In genomic region chr22:37234736-37235711, GRCh38 we compare ENCODE assay signal across 11 cellular contexts. TPM values are rescaled to one million over a fixed set of nuclear protein-coding genes. Genes with fewer than 3 reads are reported as not detected.
DNase-seq lines count a peak whose midpoint lies in the region; ATAC-seq and TF ChIP-seq lines count a peak whose summit lies in the region.
"Had no signal": no experiment of that assay in that cellular context is flagged by ENCODE, and none has a peak within 500 bp of the region (broad histone marks: within the 10 kb centered on the region; RNA-seq: fewer than 3 reads in every experiment).

No MANE protein-coding gene starts in this region.

- peak overlapping the region in 1 of 2 donors; percentile 16 for H3K4me3 ChIP-seq in CD4-positive, alpha-beta memory T cell (ENCODE audit: low read length in 2 of 2)
- H3K4me3 ChIP-seq in HCT116 (replicated peaks in 1 of 2; ENCODE audit: low read depth in 1 of 2, low read length in 2 of 2), result no peak overlapping the region
- H3K4me3 ChIP-seq in stomach, result no peak overlapping the region
- H3K4me3 ChIP-seq: left ventricle myocardium inferior, ovary had no signal

- peaks cover 0 to 2% (median 0%) of the 10 kb centered on the region in 8 donors for H3K9me3 Mint-ChIP-seq in CD4-positive, alpha-beta memory T cell
- H3K9me3 Mint-ChIP-seq in naive thymus-derived CD8-positive, alpha-beta T cell, result no peaks in the 10 kb centered on the region

- TF ChIP-seq RAD21 in HCT116 (IDR thresholded peaks at IDR 0.05; ENCODE audit: low read depth), result no peak

- RAD21 ChIA-PET in HCT116 (lab: Charles Lee; ENCODE audit: low non-redundant PET in 1 of 2, low total read pairs in 2 of 2, uncharacterized antibody in 2 of 2, unreplicated experiment in 2 of 2), result no interaction called here

- H3K79me2 ChIP-seq in HCT116 (ENCODE audit: insufficient read depth, low read length), result no peaks in the 10 kb centered on the region

- POLR2A ChIA-PET in CD4-positive, alpha-beta memory T cell (lab: Charles Lee; ENCODE audit: partially characterized antibody), result interaction anchor here (1.0 to 18.6 kb wide), 5 partner anchors 7 to 85 kb away, joined by 3 to 646 read pairs (median 101); partner anchors contain the start of genes CYTH4, IL2RB and RAC2
- POLR2A ChIA-PET in HCT116 (lab: Charles Lee), result no interaction called here
- POLR2A ChIA-PET in naive thymus-derived CD8-positive, alpha-beta T cell (lab: Charles Lee), result interaction anchor here (8.0 to 27.3 kb wide), 2 partner anchors 6 to 24 kb away, joined by 392 to 1090 read pairs; partner anchors contain the start of genes RAC2 and SSTR3

- no peak for TF ChIP-seq EP300 in stomach (IDR thresholded peaks at IDR 0.05)

- H3K27me3 ChIP-seq in CD4-positive, alpha-beta memory T cell (ENCODE audit: insufficient read depth, low read length), result no peaks in the 10 kb centered on the region
- H3K27me3 ChIP-seq in HCT116 (ENCODE audit: insufficient read depth, low read length), result no peaks in the 10 kb centered on the region
- peaks cover 0 to 82% (median 0%) of the 10 kb centered on the region in 3 donors for H3K27me3 ChIP-seq in stomach
- H3K27me3 ChIP-seq: ovary had no signal

- 77 to 85% (median 83%) methylated on average over 15 to 16 of the region's 16 CpGs for WGBS in stomach, 5 donors

- no peak overlapping the region for H2AFZ ChIP-seq in HCT116 (ENCODE audit: low read depth, low read length, poor library complexity, severe bottlenecking)

- intact Hi-C loops in CD4-positive, alpha-beta memory T cell (cut with micrococcal nuclease), result no loop called here
- intact Hi-C loops in HCT116 (cut with micrococcal nuclease), result no loop called here
- intact Hi-C loops in stomach (cut with DNase I; ENCODE audit: low total_unique reads), result no loop called here

- peak overlapping the region; percentile 87 to 99 (median 97) for H3K27ac Mint-ChIP-seq in CD4-positive, alpha-beta memory T cell
- peak overlapping the region; percentile 97 to 100 (median 98) for H3K27ac Mint-ChIP-seq in naive thymus-derived CD8-positive, alpha-beta T cell

- H3K9ac ChIP-seq in HCT116 (ENCODE audit: low read length), result 0 out of 2 replicates have a peak overlapping the region, but pooled peaks have one; percentile 3

- no peaks in the 10 kb centered on the region for H3K9me3 ChIP-seq in CD4-positive, alpha-beta memory T cell (ENCODE audit: control insufficient read depth in 1 of 2, low read length in 2 of 2)
- H3K9me3 ChIP-seq in HCT116 (ENCODE audit: control insufficient read depth in 1 of 2, insufficient read depth in 1 of 2, low read depth in 1 of 2, low read length in 2 of 2) (no peaks in the 10 kb centered on the region), stomach (no peaks in the 10 kb centered on the region)
- H3K9me3 ChIP-seq: left ventricle myocardium inferior, ovary had no signal

- TF ChIP-seq CTCF in HCT116 (IDR thresholded peaks at IDR 0.05 in 2 of 3, conservative IDR thresholded peaks at IDR 0.05 in 1 of 3; ENCODE audit: borderline replicate concordance in 1 of 3, insufficient read depth in 1 of 3, low read depth in 2 of 3, low read length in 2 of 3), result no peak
- TF ChIP-seq CTCF in stomach (IDR thresholded peaks at IDR 0.05), result no peak

- no TSS peak for BruUV-seq in HCT116 (replicated peaks; lab: Mats Ljungman, UMichigan)

- H3K36me3 Mint-ChIP-seq in CD4-positive, alpha-beta memory T cell, result peaks cover 60 to 87% of the 10 kb centered on the region in 2 donors
- H3K36me3 Mint-ChIP-seq in naive thymus-derived CD8-positive, alpha-beta T cell, result peaks cover 0 to 81% (median 24%) of the 10 kb centered on the region in 3 donors

- no peak overlapping the region for H3K4me2 ChIP-seq in HCT116 (ENCODE audit: low read length)

- peak overlapping the region; percentile 91 for H3K27ac ChIP-seq in CD4-positive, alpha-beta memory T cell (ENCODE audit: low read depth, low read length)
- H3K27ac ChIP-seq in HCT116 (ENCODE audit: low read depth, low read length) (no peak overlapping the region), stomach (peak overlapping the region in 1 of 5 donors; percentile 7)
- H3K27ac ChIP-seq: left ventricle myocardium inferior, ovary had no signal

- H3K9me2 ChIP-seq in HCT116 (ENCODE audit: insufficient read depth), result no peaks in the 10 kb centered on the region

- H3K4me1 ChIP-seq in CD4-positive, alpha-beta memory T cell (ENCODE audit: insufficient read depth, low read length), result peaks cover 98% of the 10 kb centered on the region
- H3K4me1 ChIP-seq in HCT116 (ENCODE audit: control insufficient read depth in 1 of 2, insufficient read depth in 2 of 2, low read length in 2 of 2) (peaks cover 6 to 15% of the 10 kb centered on the region in 2 experiments; a peak in 3 of 4 replicates), stomach (peaks cover 0 to 79% (median 3%) of the 10 kb centered on the region in 4 donors)
- H3K4me1 ChIP-seq: left ventricle myocardium inferior had no signal

- DNase-seq in CD4-positive, alpha-beta memory T cell, result no peak
- DNase-seq in HCT116 (ENCODE audit: low read depth, low spot score) (no peak), stomach (no peak), NCI-H2196 (lab: John Stamatoyannopoulos, UW; ENCODE audit: unreplicated experiment) (no peak)
- DNase-seq in activated CD8-positive, alpha-beta memory T cell treated with anti-CD3 and anti-CD28 coated beads, Interleukin-2, amount 50 U/mL, for 48 hours, result peak; percentile 54
- no peak for DNase-seq in naive thymus-derived CD8-positive, alpha-beta T cell
- DNase-seq: amniotic stem cell, DMS 273 treated with DMSO at 0.1 percent for 48 hours, left ventricle myocardium inferior had no signal

- ATAC-seq in HCT116 (no peak), GM18519 (IDR thresholded peaks at IDR 0.05; ENCODE audit: low FRiP score, unreplicated experiment) (no peak)
- no peak for ATAC-seq in naive thymus-derived CD8-positive, alpha-beta T cell

- TF ChIP-seq POLR2A in HCT116 (IDR thresholded peaks at IDR 0.05; ENCODE audit: borderline replicate concordance, extremely low read depth, insufficient read depth, insufficient read length) (no peak), stomach (IDR thresholded peaks at IDR 0.05) (no peak)

- H3K27me3 Mint-ChIP-seq in CD4-positive, alpha-beta memory T cell, result no peaks in the 10 kb centered on the region
- H3K27me3 Mint-ChIP-seq in naive thymus-derived CD8-positive, alpha-beta T cell, result no peaks in the 10 kb centered on the region

- no peaks in the 10 kb centered on the region for H4K20me1 ChIP-seq in HCT116 (ENCODE audit: insufficient read depth)

- peak overlapping the region; percentile 64 to 86 (median 78) for H3K4me3 Mint-ChIP-seq in CD4-positive, alpha-beta memory T cell
- H3K4me3 Mint-ChIP-seq in naive thymus-derived CD8-positive, alpha-beta T cell, result peak overlapping the region; percentile 62 to 93 (median 79)

- H3K4me1 Mint-ChIP-seq in CD4-positive, alpha-beta memory T cell, result peaks cover 72 to 100% (median 93%) of the 10 kb centered on the region in 4 donors
- peaks cover 64 to 100% (median 97%) of the 10 kb centered on the region in 4 donors for H3K4me1 Mint-ChIP-seq in naive thymus-derived CD8-positive, alpha-beta T cell

- CTCF ChIA-PET in CD4-positive, alpha-beta memory T cell (lab: Charles Lee; ENCODE audit: partially characterized antibody), result interaction anchor here (1.9 to 7.0 kb wide), 2 partner anchors 26 to 36 kb away, joined by 6 to 72 read pairs; no protein-coding TSS in a partner anchor
- CTCF ChIA-PET in HCT116 (lab: Charles Lee), result interaction anchor here (1.4 kb wide), 1 partner anchor 34 kb away, joined by 3 read pairs; no protein-coding TSS in a partner anchor

- H3K36me3 ChIP-seq in CD4-positive, alpha-beta memory T cell (ENCODE audit: insufficient read depth, low read length), result peaks cover 62% of the 10 kb centered on the region
- H3K36me3 ChIP-seq in HCT116 (ENCODE audit: control insufficient read depth in 1 of 2, insufficient read depth in 2 of 2, low read length in 2 of 2), result no peaks in the 10 kb centered on the region
- H3K36me3 ChIP-seq in stomach, result peaks cover 0 to 10% (median 2%) of the 10 kb centered on the region in 4 donors
- H3K36me3 ChIP-seq: left ventricle myocardium inferior, ovary had no signal

TF ChIP-seq in HCT116, 20 proteins besides CTCF, POLR2A, EP300 and RAD21 (continues in another document):
- no peak for TF ChIP-seq SP1 (IDR thresholded peaks at IDR 0.05; ENCODE audit: low read depth)

RNA-seq across cellular contexts. Expression of gene RAC2, which starts 9.0 kb away (rescaled TPM):
- 100 to 1,000 TPM; 304 to 318 TPM for total RNA-seq in CD4-positive, alpha-beta memory T cell
- polyA plus RNA-seq in CD4-positive, alpha-beta memory T cell, result 100 to 1,000 TPM; 724 to 917 TPM
- 62.0 TPM for total RNA-seq in HCT116 (2021; ENCODE audit: unreplicated experiment)
- polyA plus RNA-seq in HCT116 (2012), result 122 and 124 TPM in 2 replicates
- total RNA-seq in naive thymus-derived CD8-positive, alpha-beta T cell, result 100 to 1,000 TPM; 295 to 297 TPM
- polyA plus RNA-seq in naive thymus-derived CD8-positive, alpha-beta T cell, result 1,000 to 10,000 TPM in 2 of 3 donors, 100 to 1,000 TPM in 1; 740 to 1,115 (median 1,110) TPM
- 10 to 100 TPM in 3 of 5 donors, 1 to 10 TPM in 2; 1.8 to 50.4 (median 14.2) TPM for total RNA-seq in stomach
- polyA plus RNA-seq in stomach, result 10 to 100 TPM; 17.6 to 23.8 (median 22.8) TPM

RNA-seq across cellular contexts. Expression of gene SSTR3, which starts 22.7 kb away (rescaled TPM):
- 1 to 10 TPM; 8.2 to 9.3 TPM for total RNA-seq in CD4-positive, alpha-beta memory T cell
- polyA plus RNA-seq in CD4-positive, alpha-beta memory T cell, result 1 to 10 TPM in 1 of 2 donors, under 1 TPM in 1; 0.50 to 1.4 TPM
- total RNA-seq in HCT116 (2021; ENCODE audit: unreplicated experiment) (not detected), stomach (under 1 TPM in 1 of 5 donors, not detected in 4; 0.37 TPM)
- polyA plus RNA-seq in HCT116 (2012), result 0.04 TPM in 1 of 2 replicates, not detected in the other
- 10 to 100 TPM; 13.5 to 13.7 TPM for total RNA-seq in naive thymus-derived CD8-positive, alpha-beta T cell
- polyA plus RNA-seq in naive thymus-derived CD8-positive, alpha-beta T cell, result 1 to 10 TPM; 2.9 to 7.3 (median 4.2) TPM
- under 1 TPM in 2 of 3 donors, not detected in 1; 0.05 to 0.12 TPM for polyA plus RNA-seq in stomach
- total RNA-seq: left ventricle myocardium inferior had no signal

RNA-seq across cellular contexts. Expression of gene C1QTNF6, which starts 47.0 kb away (rescaled TPM):
- total RNA-seq in CD4-positive, alpha-beta memory T cell, result 10 to 100 TPM; 23.1 to 24.8 TPM
- under 1 TPM; 0.49 to 0.89 TPM for polyA plus RNA-seq in CD4-positive, alpha-beta memory T cell
- total RNA-seq in HCT116 (2021; ENCODE audit: unreplicated experiment) (15.2 TPM), stomach (10 to 100 TPM in 1 of 5 donors, 1 to 10 TPM in 2, under 1 TPM in 1, not detected in 1; 0.45 to 10.4 (median 3.0) TPM)
- 9.4 and 13.4 TPM in 2 replicates for polyA plus RNA-seq in HCT116 (2012)
- total RNA-seq in naive thymus-derived CD8-positive, alpha-beta T cell, result 10 to 100 TPM; 24.6 to 25.7 TPM
- 1 to 10 TPM in 2 of 3 donors, under 1 TPM in 1; 0.68 to 4.0 (median 1.7) TPM for polyA plus RNA-seq in naive thymus-derived CD8-positive, alpha-beta T cell
- 1 to 10 TPM; 2.3 to 4.5 (median 4.1) TPM for polyA plus RNA-seq in stomach

RNA-seq across cellular contexts. Expression of gene CYTH4, which starts 47.3 kb away (rescaled TPM):
- 100 to 1,000 TPM; 169 to 177 TPM for total RNA-seq in CD4-positive, alpha-beta memory T cell
- polyA plus RNA-seq in CD4-positive, alpha-beta memory T cell, result 10 to 100 TPM; 39.4 to 57.0 TPM
- total RNA-seq in HCT116 (2021; ENCODE audit: unreplicated experiment) (3.8 TPM), stomach (10 to 100 TPM in 2 of 5 donors, 1 to 10 TPM in 2, not detected in 1; 4.2 to 77.0 (median 12.5) TPM)
- 4.9 and 6.4 TPM in 2 replicates for polyA plus RNA-seq in HCT116 (2012)
- total RNA-seq in naive thymus-derived CD8-positive, alpha-beta T cell, result 100 to 1,000 TPM; 177 to 193 TPM
- polyA plus RNA-seq in naive thymus-derived CD8-positive, alpha-beta T cell, result 10 to 100 TPM; 48.9 to 60.8 (median 54.6) TPM
- 1 to 10 TPM; 1.9 to 6.0 (median 5.0) TPM for polyA plus RNA-seq in stomach
